Comparison of ENCODE assay signal across 9 cellular contexts in genomic region chr6:62775427-62776022, GRCh38.
A peak's percentile ranks its signal among the peaks of the same experiment; 100 is the strongest.
DNase-seq lines count a peak whose midpoint lies in the region; ATAC-seq and TF ChIP-seq lines count a peak whose summit lies in the region.
"Had no signal": no experiment of that assay in that cellular context is flagged by ENCODE, and none has a peak within 500 bp of the region (broad histone marks: within the 10 kb centered on the region; RNA-seq: fewer than 3 reads in every experiment).

No MANE protein-coding gene starts in this region.

- H3K79me1 ChIP-seq in IMR-90 (ENCODE audit: low read depth in 1 of 2, low read length in 2 of 2) = no peaks in the 10 kb centered on the region

- H2BK5ac ChIP-seq in IMR-90 (ENCODE audit: low read depth, low read length, poor library complexity, severe bottlenecking) = no peak overlapping the region

- H3K4me1 Mint-ChIP-seq in WTC11 (no peaks in the 10 kb centered on the region), naive B cell (no peaks in the 10 kb centered on the region)

- CTCF ChIA-PET in IMR-90 (lab: Yijun Ruan, JAX) (no interaction called here), WTC11 (lab: Charles Lee) (no interaction called here)

- TF ChIP-seq POLR2A in IMR-90 (IDR thresholded peaks at IDR 0.05; ENCODE audit: low read depth, low read length) = no peak

- H3K14ac ChIP-seq in IMR-90 (replicated peaks; ENCODE audit: low read depth, low read length) = no peak overlapping the region

- ATAC-seq in IMR-90 (ENCODE audit: low read depth) = no peak
- 0 out of 2 replicates have a peak, but pooled peaks have one; percentile 26 for ATAC-seq in WTC11
- no peak for ATAC-seq in naive B cell (ENCODE audit: low read depth in 2 of 2)

- no peak overlapping the region for H2AFZ ChIP-seq in IMR-90 (replicated peaks; ENCODE audit: low read length, poor library complexity)

- no peaks in the 10 kb centered on the region for H3K4me1 ChIP-seq in IMR-90 (ENCODE audit: control insufficient read depth, insufficient read depth, low read length)
- H3K4me1 ChIP-seq: SJCRH30 had no signal

- no peaks in the 10 kb centered on the region for H3K27me3 Mint-ChIP-seq in WTC11 (ENCODE audit: low read depth)
- H3K27me3 Mint-ChIP-seq in naive B cell = no peaks in the 10 kb centered on the region

- 0 out of 2 replicates have a peak, but pooled peaks cover under 1% of the 10 kb centered on the region for H3K36me3 Mint-ChIP-seq in WTC11
- no peaks in the 10 kb centered on the region for H3K36me3 Mint-ChIP-seq in naive B cell

- TF ChIP-seq CTCF in IMR-90 (conservative IDR thresholded peaks at IDR 0.05; ENCODE audit: low read depth, low read length) (peak; percentile 40; the same call in 1 of the 2 replicates), WTC11 (IDR thresholded peaks at IDR 0.05) (no peak; the same call in 1 of the 2 replicates)

- H3K4me3 ChIP-seq in IMR-90 (ENCODE audit: insufficient read depth, low read depth, low read length) = no peak overlapping the region
- H3K4me3 ChIP-seq: SJCRH30 had no signal

- no peaks in the 10 kb centered on the region for H3K27me3 ChIP-seq in IMR-90 (ENCODE audit: control insufficient read depth, insufficient read depth, low read length)

- BruUV-seq in IMR-90 (replicated peaks; lab: Mats Ljungman, UMichigan) = no TSS peak

- no peak overlapping the region for H2BK20ac ChIP-seq in IMR-90 (ENCODE audit: low read depth, low read length)

- H2BK15ac ChIP-seq in IMR-90 (ENCODE audit: low read depth, low read length) = no peak overlapping the region

- no peak overlapping the region for H2BK120ac ChIP-seq in IMR-90 (ENCODE audit: low read depth, low read length)

- no peak overlapping the region for H3K27ac ChIP-seq in IMR-90 (ENCODE audit: insufficient read depth, low read length)
- H3K27ac ChIP-seq: SJCRH30 had no signal

- H3K9me3 ChIP-seq in IMR-90 (ENCODE audit: control insufficient read depth, insufficient read depth, low read length) = no peaks in the 10 kb centered on the region
- H3K9me3 ChIP-seq: SJCRH30 had no signal

- H3K27ac Mint-ChIP-seq in WTC11 (no peak overlapping the region), naive B cell (no peak overlapping the region)

- TF ChIP-seq RAD21 in IMR-90 (IDR thresholded peaks at IDR 0.05; ENCODE audit: low read length) = no peak

- in situ Hi-C loops in IMR-90 (cut with MboI; ENCODE audit: low sequenced_read_pairs) = no loop called here

- H3K4me3 Mint-ChIP-seq in WTC11 (no peak overlapping the region), naive B cell (no peak overlapping the region)

- H3K23ac ChIP-seq in IMR-90 (ENCODE audit: low read depth, low read length) = no peak overlapping the region

- no peak overlapping the region for H2AK5ac ChIP-seq in IMR-90 (ENCODE audit: low read depth, low read length)

- POLR2A ChIA-PET in IMR-90 (lab: Charles Lee; ENCODE audit: unreplicated experiment) (no interaction called here), WTC11 (lab: Charles Lee) (no interaction called here)

- H4K8ac ChIP-seq in IMR-90 (ENCODE audit: low read depth in 2 of 2, low read length in 2 of 2) = no peak overlapping the region

- H3K9me1 ChIP-seq in IMR-90 (ENCODE audit: insufficient read depth, low read length) = no peaks in the 10 kb centered on the region

- H3K56ac ChIP-seq in IMR-90 (ENCODE audit: extremely low read depth, insufficient read depth, low read length) = no peak overlapping the region

- no peaks in the 10 kb centered on the region for H3K36me3 ChIP-seq in IMR-90 (ENCODE audit: control insufficient read depth, insufficient read depth, low read length)
- H3K36me3 ChIP-seq: SJCRH30 had no signal

- no peak overlapping the region for H3K18ac ChIP-seq in IMR-90 (ENCODE audit: low read depth, low read length)

- H3K4ac ChIP-seq in IMR-90 (ENCODE audit: low read depth, low read length) = no peak overlapping the region

- H3K9me3 Mint-ChIP-seq in WTC11 (peaks cover 13% of the 10 kb centered on the region), naive B cell (no peaks in the 10 kb centered on the region)

- H4K91ac ChIP-seq in IMR-90 (ENCODE audit: insufficient read depth, low read depth, low read length) = no peak overlapping the region

- no peak overlapping the region for H3K4me2 ChIP-seq in IMR-90 (ENCODE audit: low read depth, low read length)

- H4K20me1 ChIP-seq in IMR-90 (ENCODE audit: insufficient read depth, low read length) = no peaks in the 10 kb centered on the region

- H3K9ac ChIP-seq in IMR-90 (ENCODE audit: low read depth, low read length) = no peak overlapping the region

- dilution Hi-C loops in IMR-90 (cut with HindIII; ENCODE audit: low sequenced_read_pairs, unreplicated experiment) = no loop called here

- no CpG with 5 or more reads among the region's 5 CpGs for WGBS in IMR-90 (ENCODE audit: extremely low coverage in 2 of 2, insufficient read length in 1 of 2), 2 experiments

- H2AK9ac ChIP-seq in IMR-90 (replicated peaks; ENCODE audit: low read depth, low read length, poor library complexity) = no peak overlapping the region

- DNase-seq in DMS 273 (lab: John Stamatoyannopoulos, UW; ENCODE audit: unreplicated experiment) (peak; percentile 40), DMS 273 treated with DMSO at 0.1 percent for 48 hours (lab: John Stamatoyannopoulos, UW) (no peak), IMR-90 (no peak), WTC11 (ENCODE audit: low spot score) (no peak), naive B cell (peak; percentile 21), activated T-cell treated with anti-CD3 and anti-CD28 coated beads for 4 hours (no peak), CD1c-positive myeloid dendritic cell (ENCODE audit: extremely low spot score) (no peak)
- DNase-seq in activated CD4-positive, alpha-beta T cell treated with anti-CD3 and anti-CD28 coated beads for 4 hours = no peak

- H4K5ac ChIP-seq in IMR-90 (ENCODE audit: low read depth, low read length) = no peak overlapping the region

- intact Hi-C loops in IMR-90 (cut with micrococcal nuclease) = no loop called here

TF ChIP-seq in IMR-90, 13 proteins besides CTCF, POLR2A, EP300 and RAD21:
- TF ChIP-seq MXI1 (IDR thresholded peaks at IDR 0.05; ENCODE audit: borderline replicate concordance, low read depth, low read length) (no peak), CEBPB (IDR thresholded peaks at IDR 0.05; ENCODE audit: low read depth, low read length) (no peak), BHLHE40 (IDR thresholded peaks at IDR 0.05; ENCODE audit: low read depth, low read length) (no peak), RCOR1 (IDR thresholded peaks at IDR 0.05; ENCODE audit: insufficient replicate concordance, low read length) (no peak), NFE2L2 (IDR thresholded peaks at IDR 0.05; ENCODE audit: low read depth, low read length) (no peak), ELK1 (IDR thresholded peaks at IDR 0.05; ENCODE audit: borderline replicate concordance, low read depth, low read length) (no peak), SMC3 (IDR thresholded peaks at IDR 0.05; ENCODE audit: low read depth, low read length) (no peak), MAFK (IDR thresholded peaks at IDR 0.05; ENCODE audit: low read depth, low read length) (no peak)

TF ChIP-seq in WTC11, 78 proteins besides CTCF, POLR2A, EP300 and RAD21 (continues in another document):
- TF ChIP-seq NR3C1 (CRISPR knock-in tag; conservative IDR thresholded peaks at IDR 0.05; ENCODE audit: low read depth) (no peak), ZNF219 (CRISPR knock-in tag; IDR thresholded peaks at IDR 0.05; ENCODE audit: borderline replicate concordance) (no peak), NR2C2 (CRISPR knock-in tag; IDR thresholded peaks at IDR 0.05) (no peak), SMAD4 (CRISPR knock-in tag; IDR thresholded peaks at IDR 0.05) (no peak), GRHL2 (CRISPR knock-in tag; IDR thresholded peaks at IDR 0.05; ENCODE audit: insufficient replicate concordance, severe bottlenecking) (no peak), IRF2 (CRISPR knock-in tag; IDR thresholded peaks at IDR 0.05; ENCODE audit: borderline replicate concordance, low read depth) (no peak), ZNF512 (CRISPR knock-in tag; IDR thresholded peaks at IDR 0.05; ENCODE audit: borderline replicate concordance) (no peak), ZNF121 (CRISPR knock-in tag; IDR thresholded peaks at IDR 0.05) (no peak), SOX15 (CRISPR knock-in tag; IDR thresholded peaks at IDR 0.05) (no peak), TEAD4 (CRISPR knock-in tag; IDR thresholded peaks at IDR 0.05) (no peak), ZNF671 (CRISPR knock-in tag; IDR thresholded peaks at IDR 0.05) (no peak), HMGXB4 (CRISPR knock-in tag; IDR thresholded peaks at IDR 0.05) (no peak)

Comparison
In these comparisons a context has a peak if more than half of its experiments do, and no peak if none do; other contexts are left out.
1. DNase-seq: peak in DMS 273 (single experiment) and naive B cell (single experiment); none in DMS 273 treated with DMSO at 0.1 percent for 48 hours (single experiment), IMR-90 (single experiment), WTC11 (single experiment), activated T-cell treated with anti-CD3 and anti-CD28 coated beads for 4 hours (single experiment), CD1c-positive myeloid dendritic cell (single experiment) and activated CD4-positive, alpha-beta T cell treated with anti-CD3 and anti-CD28 coated beads for 4 hours (0 of 2).